ENCODE assay signal across 8 cellular contexts in genomic region chr6:106702451-106703110, GRCh38.
DNase-seq lines count a peak whose midpoint lies in the region; ATAC-seq and TF ChIP-seq lines count a peak whose summit lies in the region.

No MANE protein-coding gene starts in this region.

- ATAC-seq in GM18502 (IDR thresholded peaks at IDR 0.05; ENCODE audit: poor library complexity, unreplicated experiment) (peak; percentile 97), HG02588 (IDR thresholded peaks at IDR 0.05; ENCODE audit: unreplicated experiment) (peak; percentile 97), omental fat pad (ENCODE audit: low FRiP score) (no peak), natural killer cell (no peak)

- no peak overlapping the region for H3K4me3 ChIP-seq in hepatocyte

- no peaks in the 10 kb centered on the region for H3K9me3 Mint-ChIP-seq in natural killer cell

- H2AFZ ChIP-seq in hepatocyte = no peak overlapping the region

- H3K9me3 ChIP-seq in hepatocyte (ENCODE audit: low read depth) = no peaks in the 10 kb centered on the region

- H3K27ac ChIP-seq in hepatocyte = peak overlapping the region; percentile 34

- no peaks in the 10 kb centered on the region for H3K36me3 ChIP-seq in hepatocyte (replicated peaks; ENCODE audit: insufficient read depth, low read depth)

- no peaks in the 10 kb centered on the region for H3K79me2 ChIP-seq in hepatocyte

- H4K20me1 ChIP-seq in hepatocyte (ENCODE audit: insufficient read depth, poor library complexity, severe bottlenecking) = no peaks in the 10 kb centered on the region

- H3K27ac Mint-ChIP-seq in natural killer cell = no peak overlapping the region

- H3K4me1 ChIP-seq in hepatocyte (ENCODE audit: insufficient read depth) = no peaks in the 10 kb centered on the region

- H3K4me3 Mint-ChIP-seq in natural killer cell = no peak overlapping the region

- H3K27me3 Mint-ChIP-seq in natural killer cell (ENCODE audit: low read depth in 2 of 2) = peaks cover 18 to 24% of the 10 kb centered on the region in 2 donors

- H3K36me3 Mint-ChIP-seq in natural killer cell = no peaks in the 10 kb centered on the region

- TF ChIP-seq CTCF in hepatocyte (IDR thresholded peaks at IDR 0.05; ENCODE audit: poor library complexity) (no peak), omental fat pad (IDR thresholded peaks at IDR 0.05) (no peak), natural killer cell (IDR thresholded peaks at IDR 0.05) (no peak)

- intact Hi-C loops in natural killer cell (cut with micrococcal nuclease) = no loop called here

- peak overlapping the region; percentile 28 for H3K4me2 ChIP-seq in hepatocyte

- no peaks in the 10 kb centered on the region for H3K4me1 Mint-ChIP-seq in natural killer cell

- no peaks in the 10 kb centered on the region for H3K27me3 ChIP-seq in hepatocyte

- no peaks in the 10 kb centered on the region for H3K9me2 ChIP-seq in hepatocyte (replicated peaks; ENCODE audit: insufficient read depth)

- 72% methylated on average over 10 of the region's 10 CpGs for WGBS in hepatocyte (ENCODE audit: low lambda C conversion rate, missing lambda C conversion rate)

- DNase-seq in NCI-H128 (lab: John Stamatoyannopoulos, UW; ENCODE audit: unreplicated experiment) (peak; percentile 14), hepatocyte (ENCODE audit: low spot score) (peak; percentile 37), omental fat pad (ENCODE audit: low spot score) (no peak), ureter (ENCODE audit: low spot score) (no peak), natural killer cell (no peak)
- DNase-seq in activated naive CD4-positive, alpha-beta T cell treated with anti-CD3 and anti-CD28 coated beads, Interleukin-2, amount 50 U/mL, for 16 hours = no peak

Comparison
In these comparisons a context has a peak if more than half of its experiments do, and no peak if none do; other contexts are left out.
1. ATAC-seq: peak in GM18502 (single experiment) and HG02588 (single experiment); none in omental fat pad (single experiment) and natural killer cell (0 of 3).
2. DNase-seq: peak in NCI-H128 (single experiment) and hepatocyte (single experiment); none in activated naive CD4-positive, alpha-beta T cell treated with anti-CD3 and anti-CD28 coated beads, Interleukin-2, amount 50 U/mL, for 16 hours (single experiment), omental fat pad (single experiment), ureter (single experiment) and natural killer cell (single experiment).